Comparison of ENCODE assay signal across 1 cellular context in genomic region chr7:149838224-149838991, GRCh38.
TF ChIP-seq lines count a peak whose summit lies in the region.

Gene ZNF862, plus strand, starts transcription at chr7:149838375. Its CDS starts 237 bp downstream, at chr7:149838612.

TF ChIP-seq in HepG2, 621 proteins besides CTCF, POLR2A, EP300 and RAD21 (continued from another document and continues in another):
- no peak for TF ChIP-seq NONO (IDR thresholded peaks at IDR 0.05)
- TF ChIP-seq NONO (CRISPR knock-in tag; conservative IDR thresholded peaks at IDR 0.05) = peak; percentile 93
- no peak for TF ChIP-seq CHD4 (IDR thresholded peaks at IDR 0.05; ENCODE audit: borderline replicate concordance, low read length)
- peak; percentile 87 for TF ChIP-seq GATAD1 (CRISPR knock-in tag; IDR thresholded peaks at IDR 0.05)
- TF ChIP-seq SALL2 (CRISPR knock-in tag; IDR thresholded peaks at IDR 0.05) = peak; percentile 74
- no peak for TF ChIP-seq U2AF1 (optimal IDR thresholded peaks at IDR 0.05; ENCODE audit: low read depth, low read length)
- 0 out of 2 replicates have a peak, but pooled peaks have one; percentile 62 for TF ChIP-seq ZSCAN29 (CRISPR knock-in tag; conservative IDR thresholded peaks at IDR 0.05)
- TF ChIP-seq TCF7L2 (IDR thresholded peaks at IDR 0.05; ENCODE audit: low read depth, low read length) = no peak
- TF ChIP-seq ZNF619 (CRISPR knock-in tag; IDR thresholded peaks at IDR 0.05) = peak; percentile 80; the same call in 1 of the 2 replicates
- peak; percentile 95 for TF ChIP-seq ZGPAT (CRISPR knock-in tag; IDR thresholded peaks at IDR 0.05)
- TF ChIP-seq ZBTB20 (CRISPR knock-in tag; IDR thresholded peaks at IDR 0.05; ENCODE audit: borderline replicate concordance, low read depth) = no peak
- TF ChIP-seq ZKSCAN5 (CRISPR knock-in tag; IDR thresholded peaks at IDR 0.05) = no peak
- TF ChIP-seq ZNF232 (CRISPR knock-in tag; IDR thresholded peaks at IDR 0.05; ENCODE audit: borderline replicate concordance) = no peak
- TF ChIP-seq, protein P1, sequence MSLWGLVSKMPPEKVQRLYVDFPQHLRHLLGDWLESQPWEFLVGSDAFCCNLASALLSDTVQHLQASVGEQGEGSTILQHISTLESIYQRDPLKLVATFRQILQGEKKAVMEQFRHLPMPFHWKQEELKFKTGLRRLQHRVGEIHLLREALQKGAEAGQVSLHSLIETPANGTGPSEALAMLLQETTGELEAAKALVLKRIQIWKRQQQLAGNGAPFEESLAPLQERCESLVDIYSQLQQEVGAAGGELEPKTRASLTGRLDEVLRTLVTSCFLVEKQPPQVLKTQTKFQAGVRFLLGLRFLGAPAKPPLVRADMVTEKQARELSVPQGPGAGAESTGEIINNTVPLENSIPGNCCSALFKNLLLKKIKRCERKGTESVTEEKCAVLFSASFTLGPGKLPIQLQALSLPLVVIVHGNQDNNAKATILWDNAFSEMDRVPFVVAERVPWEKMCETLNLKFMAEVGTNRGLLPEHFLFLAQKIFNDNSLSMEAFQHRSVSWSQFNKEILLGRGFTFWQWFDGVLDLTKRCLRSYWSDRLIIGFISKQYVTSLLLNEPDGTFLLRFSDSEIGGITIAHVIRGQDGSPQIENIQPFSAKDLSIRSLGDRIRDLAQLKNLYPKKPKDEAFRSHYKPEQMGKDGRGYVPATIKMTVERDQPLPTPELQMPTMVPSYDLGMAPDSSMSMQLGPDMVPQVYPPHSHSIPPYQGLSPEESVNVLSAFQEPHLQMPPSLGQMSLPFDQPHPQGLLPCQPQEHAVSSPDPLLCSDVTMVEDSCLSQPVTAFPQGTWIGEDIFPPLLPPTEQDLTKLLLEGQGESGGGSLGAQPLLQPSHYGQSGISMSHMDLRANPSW (CRISPR knock-in tag; IDR thresholded peaks at IDR 0.05; ENCODE audit: borderline replicate concordance) = no peak
- no peak for TF ChIP-seq PBX3 (CRISPR knock-in tag; IDR thresholded peaks at IDR 0.05; ENCODE audit: borderline replicate concordance)
- no peak for TF ChIP-seq ZNF343 (CRISPR knock-in tag; IDR thresholded peaks at IDR 0.05)
- peak; percentile 27; the same call in 1 of the 2 replicates for TF ChIP-seq MLX (CRISPR knock-in tag; IDR thresholded peaks at IDR 0.05)
- no peak for TF ChIP-seq ZNF383 (CRISPR knock-in tag; IDR thresholded peaks at IDR 0.05; ENCODE audit: borderline replicate concordance)
- TF ChIP-seq NR1H2 (CRISPR knock-in tag; IDR thresholded peaks at IDR 0.05; ENCODE audit: borderline replicate concordance, low read depth) = no peak
- TF ChIP-seq BHLHE40 (IDR thresholded peaks at IDR 0.05; ENCODE audit: low read length) = no peak
- TF ChIP-seq ZNF703 (CRISPR knock-in tag; IDR thresholded peaks at IDR 0.05; ENCODE audit: borderline replicate concordance) = no peak
- peak; percentile 77; the same call in 1 of the 2 replicates for TF ChIP-seq KLF12 (CRISPR knock-in tag; IDR thresholded peaks at IDR 0.05; ENCODE audit: borderline replicate concordance)
- no peak for TF ChIP-seq HNF1A (IDR thresholded peaks at IDR 0.05; ENCODE audit: low read depth)
- peak; percentile 70; the same call in 1 of the 2 replicates for TF ChIP-seq HNF1A (CRISPR knock-in tag; IDR thresholded peaks at IDR 0.05; ENCODE audit: borderline replicate concordance)
- TF ChIP-seq ZBTB39 (CRISPR knock-in tag; IDR thresholded peaks at IDR 0.05) = no peak
- peak; percentile 83 for TF ChIP-seq XRCC5 (optimal IDR thresholded peaks at IDR 0.05; ENCODE audit: low read length)
- no peak for TF ChIP-seq IKZF1 (IDR thresholded peaks at IDR 0.05)
- TF ChIP-seq ELF4 (CRISPR knock-in tag; IDR thresholded peaks at IDR 0.05; ENCODE audit: borderline replicate concordance) = 0 out of 2 replicates have a peak, but pooled peaks have one; percentile 27
- no peak for TF ChIP-seq SRSF9 (IDR thresholded peaks at IDR 0.05; ENCODE audit: borderline replicate concordance, insufficient read depth, low read depth, low read length, poor library complexity, severe bottlenecking)
- TF ChIP-seq FLYWCH1 (CRISPR knock-in tag; IDR thresholded peaks at IDR 0.05) = no peak
- no peak for TF ChIP-seq BATF2 (CRISPR knock-in tag; IDR thresholded peaks at IDR 0.05)
- TF ChIP-seq ATRX (CRISPR knock-in tag; IDR thresholded peaks at IDR 0.05; ENCODE audit: borderline replicate concordance) = no peak
- TF ChIP-seq MIXL1 (CRISPR knock-in tag; IDR thresholded peaks at IDR 0.05) = no peak
- peak; percentile 60; the same call in 1 of the 2 replicates for TF ChIP-seq CBX5 (CRISPR knock-in tag; IDR thresholded peaks at IDR 0.05; ENCODE audit: borderline replicate concordance)
- TF ChIP-seq KDM4B (CRISPR knock-in tag; IDR thresholded peaks at IDR 0.05) = no peak
- TF ChIP-seq REPIN1 (CRISPR knock-in tag; IDR thresholded peaks at IDR 0.05; ENCODE audit: borderline replicate concordance, low read depth) = peak; percentile 80
- TF ChIP-seq CEBPG (CRISPR knock-in tag; IDR thresholded peaks at IDR 0.05) = peak; percentile 22; the same call in 1 of the 2 replicates
- no peak for TF ChIP-seq STAG1 (CRISPR knock-in tag; IDR thresholded peaks at IDR 0.05)
- no peak for TF ChIP-seq IRF9 (CRISPR knock-in tag; IDR thresholded peaks at IDR 0.05; ENCODE audit: borderline replicate concordance)
- TF ChIP-seq HOXA9 (CRISPR knock-in tag; IDR thresholded peaks at IDR 0.05; ENCODE audit: borderline replicate concordance) = no peak
- TF ChIP-seq RELA (CRISPR knock-in tag; IDR thresholded peaks at IDR 0.05) = no peak
- no peak for TF ChIP-seq ZBTB8A (CRISPR knock-in tag; IDR thresholded peaks at IDR 0.05; ENCODE audit: borderline replicate concordance, low read depth)
- TF ChIP-seq HDAC1 (CRISPR knock-in tag; IDR thresholded peaks at IDR 0.05) = peak; percentile 85
- no peak for TF ChIP-seq TOE1 (CRISPR knock-in tag; IDR thresholded peaks at IDR 0.05)
- TF ChIP-seq ZNF577 (CRISPR knock-in tag; IDR thresholded peaks at IDR 0.05; ENCODE audit: borderline replicate concordance, low read depth) = no peak
- peak; percentile 71 for TF ChIP-seq PHF20 (CRISPR knock-in tag; IDR thresholded peaks at IDR 0.05)
- TF ChIP-seq ZNF10 (CRISPR knock-in tag; IDR thresholded peaks at IDR 0.05; ENCODE audit: borderline replicate concordance, low read depth) = no peak
- peak; percentile 71; the same call in 1 of the 2 replicates for TF ChIP-seq ZBTB7A (CRISPR knock-in tag; IDR thresholded peaks at IDR 0.05)
- TF ChIP-seq SAFB2 (CRISPR knock-in tag; IDR thresholded peaks at IDR 0.05; ENCODE audit: borderline replicate concordance, low read depth) = peak; percentile 15
